Comparison of ENCODE assay signal across 7 cellular contexts in the genomic region with DNA sequence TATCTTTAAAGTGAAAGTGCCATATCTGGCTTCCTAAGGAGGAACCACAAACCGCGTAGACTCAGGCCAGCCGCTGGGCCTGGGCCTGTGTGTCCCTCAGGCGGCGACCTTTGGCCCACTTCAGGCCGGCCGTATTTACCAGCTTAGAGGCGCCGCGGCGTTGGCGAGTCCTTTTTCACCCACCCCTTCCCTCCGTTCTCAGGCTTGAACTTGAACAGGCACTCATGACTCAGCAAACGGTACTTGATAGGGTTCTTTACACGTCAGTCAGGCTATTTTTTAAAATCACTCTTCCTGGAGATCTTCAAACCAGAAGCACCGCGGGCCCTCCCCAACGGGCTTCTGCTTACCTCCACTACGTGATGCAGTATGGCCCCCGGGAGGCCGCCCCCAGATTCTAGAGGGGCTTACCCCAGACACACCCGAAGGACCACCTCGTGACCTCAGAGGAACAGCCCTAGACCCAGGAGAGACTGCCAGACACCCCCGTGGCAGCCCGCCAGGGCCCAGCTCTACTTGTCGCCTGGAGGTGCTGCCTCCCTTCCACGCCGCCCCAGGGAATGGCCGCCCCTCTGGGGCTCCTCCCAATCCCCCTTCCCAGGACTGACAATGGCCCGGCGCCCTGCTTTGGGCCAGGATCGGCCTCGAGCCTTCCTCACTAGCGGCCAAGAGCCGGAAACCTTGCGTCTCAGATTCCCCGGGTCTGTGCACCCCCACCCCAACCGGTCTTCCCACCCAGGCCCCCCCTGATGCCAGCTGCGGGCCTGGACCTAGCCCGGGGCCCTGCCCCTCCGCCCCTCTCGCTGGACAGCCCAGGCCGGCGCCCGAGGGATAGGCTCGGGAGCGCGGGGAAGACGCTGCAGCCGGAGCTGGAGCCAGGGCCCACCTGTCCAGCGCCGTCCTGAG. TPM values are rescaled to one million over a fixed set of nuclear protein-coding genes. Genes with fewer than 3 reads are reported as not detected.
A peak's percentile ranks its signal among the peaks of the same experiment; 100 is the strongest.
DNase-seq lines count a peak whose midpoint lies in the region; ATAC-seq and TF ChIP-seq lines count a peak whose summit lies in the region.

No MANE protein-coding gene starts in this region.

- peak in 2 of 4 donors; percentile 30 to 58 for TF ChIP-seq POLR2A in stomach (IDR thresholded peaks at IDR 0.05)

- H3K4me3 Mint-ChIP-seq in neural crest cell, result peak overlapping the region; percentile 85

- no peaks in the 10 kb centered on the region for H3K9me3 ChIP-seq in stomach

- peak; percentile 91 for DNase-seq in RPMI8226
- peak; percentile 33 for DNase-seq in activated gamma-delta T cell (lab: John Stamatoyannopoulos, UW)
- peak; percentile 99 for DNase-seq in fibroblast of villous mesenchyme (ENCODE audit: low read depth)
- peak; percentile 55 for DNase-seq in neural crest cell (ENCODE audit: low read depth, low spot score)
- DNase-seq in stomach, result peak; percentile 96

- TF ChIP-seq CTCF in fibroblast of villous mesenchyme (IDR thresholded peaks at IDR 0.05; ENCODE audit: insufficient read depth, low read depth, low read length), result no peak
- TF ChIP-seq CTCF in neural crest cell (conservative IDR thresholded peaks at IDR 0.05), result no peak
- no peak for TF ChIP-seq CTCF in stomach (IDR thresholded peaks at IDR 0.05)

- no peaks in the 10 kb centered on the region for H3K27me3 ChIP-seq in stomach

- H3K9me3 Mint-ChIP-seq in neural crest cell, result no peaks in the 10 kb centered on the region

- ATAC-seq in GM18868 (IDR thresholded peaks at IDR 0.05; ENCODE audit: unreplicated experiment) (peak; percentile 91), HG03097 (IDR thresholded peaks at IDR 0.05; ENCODE audit: low FRiP score, unreplicated experiment) (peak; percentile 86)

- WGBS in stomach, 5 donors, result 7 to 17% (median 9%) methylated on average over 35 to 52 of the region's 52 CpGs

- intact Hi-C loops in stomach (cut with DNase I; ENCODE audit: low total_unique reads), result no loop called here

- no peaks in the 10 kb centered on the region for H3K36me3 Mint-ChIP-seq in neural crest cell (ENCODE audit: low read depth)

- no peaks in the 10 kb centered on the region for H3K36me3 ChIP-seq in stomach

- TF ChIP-seq EP300 in stomach (IDR thresholded peaks at IDR 0.05), result no peak

- H3K4me3 ChIP-seq in fibroblast of villous mesenchyme (ENCODE audit: low read depth, low read length), result peak overlapping the region; percentile 49
- peak overlapping the region; percentile 41 to 51 (median 47) for H3K4me3 ChIP-seq in stomach

- peak overlapping the region; percentile 91 to 98 (median 96) for H3K27ac ChIP-seq in stomach

- no peaks in the 10 kb centered on the region for H3K27me3 Mint-ChIP-seq in neural crest cell (ENCODE audit: low read depth)

- peaks cover 11 to 35% (median 24%) of the 10 kb centered on the region in 4 donors for H3K4me1 ChIP-seq in stomach

- H3K27ac Mint-ChIP-seq in neural crest cell (ENCODE audit: unreplicated experiment), result peak overlapping the region; percentile 71

- peaks cover 11% of the 10 kb centered on the region for H3K4me1 Mint-ChIP-seq in neural crest cell

RNA-seq across cellular contexts. Expression of gene IMPA2, which starts 33.8 kb away (rescaled TPM):
- 17.4 and 41.5 TPM in 2 replicates for total RNA-seq in fibroblast of villous mesenchyme
- total RNA-seq in neural crest cell, result 48.0 and 51.3 TPM in 2 replicates
- total RNA-seq in stomach, result 100 to 1,000 TPM in 3 of 5 donors, 10 to 100 TPM in 2; 75.2 to 263 (median 138) TPM
- 10 to 100 TPM; 61.0 to 79.9 (median 64.5) TPM for polyA plus RNA-seq in stomach

RNA-seq across cellular contexts. Expression of gene MPPE1, which starts 39.4 kb away (rescaled TPM):
- 21.9 and 27.2 TPM in 2 replicates for total RNA-seq in fibroblast of villous mesenchyme
- total RNA-seq in neural crest cell, result 22.8 and 28.9 TPM in 2 replicates
- 10 to 100 TPM; 15.2 to 82.0 (median 53.8) TPM for total RNA-seq in stomach
- 10 to 100 TPM; 17.3 to 20.6 (median 19.6) TPM for polyA plus RNA-seq in stomach

Comparison
In these comparisons a context has a peak if more than half of its experiments do, and no peak if none do; other contexts are left out.
1. Peak in every context shown above with its lines: DNase-seq, ATAC-seq, H3K4me3 ChIP-seq and H3K27ac ChIP-seq.
2. DNase-seq: peak in every context shown above with its lines; median percentile 99 in fibroblast of villous mesenchyme; 96 in stomach; 91 in RPMI8226; 55 in neural crest cell; 33 in activated gamma-delta T cell.